Comparison of ENCODE assay signal across 13 cellular contexts in genomic region chr12:27110024-27110699, GRCh38. TPM values are rescaled to one million over a fixed set of nuclear protein-coding genes. Genes with fewer than 3 reads are reported as not detected.
A peak's percentile ranks its signal among the peaks of the same experiment; 100 is the strongest.
DNase-seq lines count a peak whose midpoint lies in the region; ATAC-seq and TF ChIP-seq lines count a peak whose summit lies in the region.
"Not testable (repeated sequence)": the region's sequence is repeated elsewhere in the genome, so short reads cannot be mapped to it uniquely, and the experiment has no call there.
"Had no signal": no experiment of that assay in that cellular context is flagged by ENCODE, and none has a peak within 500 bp of the region (broad histone marks: within the 10 kb centered on the region; RNA-seq: fewer than 3 reads in every experiment).

No MANE protein-coding gene starts in this region.

- peak overlapping the region; percentile 60 for H3K4me3 ChIP-seq in GM23248
- H3K4me3 ChIP-seq in osteoblast (ENCODE audit: insufficient read depth, low read length), result not testable (repeated sequence)

- not testable (repeated sequence) for H3K27me3 Mint-ChIP-seq in activated CD8-positive, alpha-beta T cell treated with anti-CD3 and anti-CD28 coated beads for 36 hours; activated naive CD8-positive, alpha-beta T cell treated with anti-CD3 and anti-CD28 coated beads, Interleukin-2, amount 50 U/mL, for 24 hours

- POLR2A ChIA-PET in activated CD8-positive, alpha-beta T cell treated with anti-CD3 and anti-CD28 coated beads for 36 hours (lab: Charles Lee), result not testable (repeated sequence)

- CTCF ChIA-PET in activated CD8-positive, alpha-beta T cell treated with anti-CD3 and anti-CD28 coated beads for 36 hours (lab: Charles Lee), result not testable (repeated sequence)

- H3K4me1 ChIP-seq in GM23248 (ENCODE audit: insufficient read depth) (peaks cover 43% of the 10 kb centered on the region), osteoblast (ENCODE audit: insufficient read depth, low read length) (peaks cover 15% of the 10 kb centered on the region)

- TF ChIP-seq CTCF in activated CD8-positive, alpha-beta T cell treated with anti-CD3 and anti-CD28 coated beads for 36 hours (IDR thresholded peaks at IDR 0.05); osteoblast (IDR thresholded peaks at IDR 0.05; ENCODE audit: extremely low read depth, low read depth, low read length): not testable (repeated sequence)

- H3K9me3 Mint-ChIP-seq in activated CD8-positive, alpha-beta T cell treated with anti-CD3 and anti-CD28 coated beads for 36 hours; activated naive CD8-positive, alpha-beta T cell treated with anti-CD3 and anti-CD28 coated beads, Interleukin-2, amount 50 U/mL, for 24 hours: not testable (repeated sequence)

- H3K27me3 ChIP-seq in GM23248 (replicated peaks; ENCODE audit: insufficient read depth); osteoblast (ENCODE audit: insufficient read depth, low read length): not testable (repeated sequence)

- H3K36me3 ChIP-seq in GM23248 (ENCODE audit: low read depth); osteoblast (ENCODE audit: insufficient read depth, low read length): not testable (repeated sequence)

- peak; percentile 77 for ATAC-seq in activated CD8-positive, alpha-beta T cell treated with anti-CD3 and anti-CD28 coated beads for 36 hours
- ATAC-seq in activated naive CD8-positive, alpha-beta T cell treated with anti-CD3 and anti-CD28 coated beads, Interleukin-2, amount 50 U/mL, for 24 hours, result peak; percentile 69
- ATAC-seq in esophagus mucosa, result peak; percentile 72

- not testable (repeated sequence) for H3K9me2 ChIP-seq in GM23248 (ENCODE audit: insufficient read depth)

- intact Hi-C loops in activated CD8-positive, alpha-beta T cell treated with anti-CD3 and anti-CD28 coated beads for 36 hours (cut with micrococcal nuclease), result not testable (repeated sequence)

- not testable (repeated sequence) for H4K20me1 ChIP-seq in GM23248 (ENCODE audit: insufficient read depth); osteoblast (ENCODE audit: insufficient read depth, low read length)

- in situ Hi-C loops in GM23248 (cut with MboI), result not testable (repeated sequence)

- peak overlapping the region; percentile 84 for H2AFZ ChIP-seq in GM23248
- H2AFZ ChIP-seq in osteoblast (ENCODE audit: low read length), result not testable (repeated sequence)

- not testable (repeated sequence) for H3K79me2 ChIP-seq in GM23248 (ENCODE audit: insufficient read depth); osteoblast (ENCODE audit: insufficient read depth, low read length)

- H3K4me2 ChIP-seq in GM23248 (ENCODE audit: unreplicated experiment) (peak overlapping the region; percentile 76), osteoblast (ENCODE audit: insufficient read depth, low read length) (peak overlapping the region; percentile 52)

- H3K4me1 Mint-ChIP-seq in activated CD8-positive, alpha-beta T cell treated with anti-CD3 and anti-CD28 coated beads for 36 hours (ENCODE audit: low read depth), result not testable (repeated sequence)
- H3K4me1 Mint-ChIP-seq in activated naive CD8-positive, alpha-beta T cell treated with anti-CD3 and anti-CD28 coated beads, Interleukin-2, amount 50 U/mL, for 24 hours, result peaks cover 11% of the 10 kb centered on the region

- not testable (repeated sequence) for H3K9me3 ChIP-seq in GM23248 (ENCODE audit: low read depth); osteoblast (ENCODE audit: low read depth, low read length)

- peak overlapping the region; percentile 96 for H3K27ac ChIP-seq in GM23248
- peak overlapping the region; percentile 76 for H3K27ac ChIP-seq in osteoblast (ENCODE audit: low read depth, low read length)

- H3K9ac ChIP-seq in GM23248, result peak overlapping the region; percentile 75

- 45 to 48% methylated on average over 2 of the region's 2 CpGs for WGBS in GM23248 (ENCODE audit: low coverage in 1 of 2, low lambda C conversion rate in 2 of 2, missing lambda C conversion rate in 2 of 2), 2 experiments

- peaks cover 31% of the 10 kb centered on the region for H3F3A ChIP-seq in GM23248 (ENCODE audit: insufficient read depth)

- H3K4me3 Mint-ChIP-seq in activated CD8-positive, alpha-beta T cell treated with anti-CD3 and anti-CD28 coated beads for 36 hours; activated naive CD8-positive, alpha-beta T cell treated with anti-CD3 and anti-CD28 coated beads, Interleukin-2, amount 50 U/mL, for 24 hours: not testable (repeated sequence)

- H3K36me3 Mint-ChIP-seq in activated CD8-positive, alpha-beta T cell treated with anti-CD3 and anti-CD28 coated beads for 36 hours (ENCODE audit: low read depth); activated naive CD8-positive, alpha-beta T cell treated with anti-CD3 and anti-CD28 coated beads, Interleukin-2, amount 50 U/mL, for 24 hours (ENCODE audit: low read depth): not testable (repeated sequence)

- H3K27ac Mint-ChIP-seq in activated CD8-positive, alpha-beta T cell treated with anti-CD3 and anti-CD28 coated beads for 36 hours; activated naive CD8-positive, alpha-beta T cell treated with anti-CD3 and anti-CD28 coated beads, Interleukin-2, amount 50 U/mL, for 24 hours: not testable (repeated sequence)

- DNase-seq in GM23248 (peak; percentile 35), NCI-H187 treated with DMSO at 0.1 percent for 48 hours (lab: John Stamatoyannopoulos, UW) (peak; percentile 31), NCI-H774 (lab: John Stamatoyannopoulos, UW) (peak; percentile 20)
- DNase-seq in activated CD8-positive, alpha-beta T cell treated with anti-CD3 and anti-CD28 coated beads for 36 hours; activated naive CD8-positive, alpha-beta T cell treated with anti-CD3 and anti-CD28 coated beads, Interleukin-2, amount 50 U/mL, for 24 hours; osteoblast (ENCODE audit: insufficient read length, low spot score, missing footprints): not testable (repeated sequence)

RNA-seq across cellular contexts. Expression of gene C12orf71, which starts 27.8 kb away (rescaled TPM):
- total RNA-seq in GM23248 (2014; rRNA removed; shearing (Covaris generic)), result not detected in 2 replicates
- polyA plus RNA-seq in GM23248 (2016; fragmentation: Nextera tagmentation; extraction: Ambion mirVana), result not detected in 2 replicates
- not detected for total RNA-seq in activated CD8-positive, alpha-beta T cell treated with anti-CD3 and anti-CD28 coated beads for 36 hours
- total RNA-seq in esophagus mucosa (not detected), osteoblast (not detected in 2 replicates)
- total RNA-seq: CD4-positive, alpha-beta memory T cell; Daoy; HT-29; SJCRH30 had no signal
- polyA plus RNA-seq: AG04450; CD4-positive, alpha-beta memory T cell; IgD-negative memory B cell had no signal
